18 cellular contexts compared by ENCODE assay signal in the genomic region with DNA sequence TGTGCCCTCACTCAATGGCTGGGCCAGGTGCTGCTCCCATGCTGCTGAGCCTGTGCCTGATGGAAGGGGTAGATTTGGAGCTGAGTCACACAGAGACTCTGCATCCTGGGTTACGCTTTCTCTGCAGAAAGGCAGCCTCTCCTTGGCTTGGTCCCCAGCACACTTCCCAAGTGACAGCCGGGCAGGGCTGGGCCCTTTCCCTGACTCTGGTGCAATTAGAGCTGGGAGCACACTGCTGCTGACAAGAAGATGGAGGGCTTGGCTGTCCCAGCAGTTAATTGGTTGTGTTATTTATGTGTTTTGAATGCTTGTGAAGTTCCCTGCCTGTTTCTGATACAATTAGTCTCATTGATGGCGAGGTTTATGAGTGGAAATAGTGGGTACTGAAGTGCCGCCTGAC.
"Had no signal": no experiment of that assay in that cellular context is flagged by ENCODE, and none has a peak within 500 bp of the region (broad histone marks: within the 10 kb centered on the region; RNA-seq: fewer than 3 reads in every experiment).

No MANE protein-coding gene starts in this region.

- H3K4me1 ChIP-seq: breast epithelium, esophagus squamous epithelium, heart left ventricle, left lung, pancreas, thyroid gland had no signal

- H3K9me3 ChIP-seq: left lung, pancreas, thyroid gland had no signal

- H3K27me3 Mint-ChIP-seq: activated CD8-positive, alpha-beta memory T cell treated with anti-CD3 and anti-CD28 coated beads, Interleukin-2, amount 10 ng/mL, durations not matched to agents 7 days and 5 days; memory B cell had no signal

- DNase-seq: activated CD4-positive, alpha-beta T cell treated with anti-CD3 and anti-CD28 coated beads, Interleukin-2, amount 50 U/mL, for 4 hours; activated CD4-positive, CD25-positive, alpha-beta regulatory T cell treated with anti-CD3 and anti-CD28 coated beads, Interleukin-2, amount 50 U/mL, for 72 hours; activated CD8-positive, alpha-beta memory T cell treated with anti-CD3 and anti-CD28 coated beads, Interleukin-2, amount 10 ng/mL, durations not matched to agents 7 days and 5 days; activated naive CD8-positive, alpha-beta T cell treated with anti-CD3 and anti-CD28 coated beads for 36 hours; activated T-cell treated with anti-CD3 and anti-CD28 coated beads, Interleukin-2, amount 50 U/mL, for 4 hours; esophagus squamous epithelium; foreskin fibroblast; heart left ventricle; left lung; pancreas; retina; stimulated activated CD4-positive, alpha-beta T cell treated with anti-CD3 and anti-CD28 coated beads, Interleukin-4, amount 100 ng/mL, for 4 hours; SW 1271; thyroid gland had no signal

- H3K4me1 Mint-ChIP-seq: activated CD8-positive, alpha-beta memory T cell treated with anti-CD3 and anti-CD28 coated beads, Interleukin-2, amount 10 ng/mL, durations not matched to agents 7 days and 5 days; activated naive CD8-positive, alpha-beta T cell treated with anti-CD3 and anti-CD28 coated beads for 36 hours; memory B cell had no signal

- H3K27me3 ChIP-seq: pancreas, thyroid gland had no signal

- H3K36me3 Mint-ChIP-seq: activated CD8-positive, alpha-beta memory T cell treated with anti-CD3 and anti-CD28 coated beads, Interleukin-2, amount 10 ng/mL, durations not matched to agents 7 days and 5 days; activated naive CD8-positive, alpha-beta T cell treated with anti-CD3 and anti-CD28 coated beads for 36 hours; memory B cell had no signal

- H3K4me3 ChIP-seq: breast epithelium, dorsolateral prefrontal cortex, esophagus squamous epithelium, heart left ventricle, left lung, pancreas, thyroid gland had no signal

- ATAC-seq: activated CD8-positive, alpha-beta memory T cell treated with anti-CD3 and anti-CD28 coated beads, Interleukin-2, amount 10 ng/mL, durations not matched to agents 7 days and 5 days; activated T-cell treated with anti-CD3 and anti-CD28 coated beads, Interleukin-2, amount 50 U/mL, for 4 hours; heart left ventricle; left lung; pancreas had no signal

- H3K4me3 Mint-ChIP-seq: activated CD8-positive, alpha-beta memory T cell treated with anti-CD3 and anti-CD28 coated beads, Interleukin-2, amount 10 ng/mL, durations not matched to agents 7 days and 5 days; activated naive CD8-positive, alpha-beta T cell treated with anti-CD3 and anti-CD28 coated beads for 36 hours; activated T-cell treated with anti-CD3 and anti-CD28 coated beads, Interleukin-2, amount 50 U/mL, for 4 hours; memory B cell; T-helper 2 cell treated with Interferon-gamma antibody and Interleukin-4, amounts not matched to agents 5 μg/mL and 100 μg/mL, for 36 hours had no signal

- H3K9me3 Mint-ChIP-seq: T-helper 2 cell treated with Interferon-gamma antibody and Interleukin-4, amounts not matched to agents 5 μg/mL and 100 μg/mL, for 36 hours had no signal

- H3K27ac Mint-ChIP-seq: activated CD8-positive, alpha-beta memory T cell treated with anti-CD3 and anti-CD28 coated beads, Interleukin-2, amount 10 ng/mL, durations not matched to agents 7 days and 5 days; activated naive CD8-positive, alpha-beta T cell treated with anti-CD3 and anti-CD28 coated beads for 36 hours; memory B cell; T-helper 2 cell treated with Interferon-gamma antibody and Interleukin-4, amounts not matched to agents 5 μg/mL and 100 μg/mL, for 36 hours had no signal

- H3K27ac ChIP-seq: breast epithelium, dorsolateral prefrontal cortex, esophagus squamous epithelium, heart left ventricle, left lung, pancreas, thyroid gland had no signal

- H3K36me3 ChIP-seq: breast epithelium, esophagus squamous epithelium, heart left ventricle, left lung, pancreas, thyroid gland had no signal
